In the genomic region with DNA sequence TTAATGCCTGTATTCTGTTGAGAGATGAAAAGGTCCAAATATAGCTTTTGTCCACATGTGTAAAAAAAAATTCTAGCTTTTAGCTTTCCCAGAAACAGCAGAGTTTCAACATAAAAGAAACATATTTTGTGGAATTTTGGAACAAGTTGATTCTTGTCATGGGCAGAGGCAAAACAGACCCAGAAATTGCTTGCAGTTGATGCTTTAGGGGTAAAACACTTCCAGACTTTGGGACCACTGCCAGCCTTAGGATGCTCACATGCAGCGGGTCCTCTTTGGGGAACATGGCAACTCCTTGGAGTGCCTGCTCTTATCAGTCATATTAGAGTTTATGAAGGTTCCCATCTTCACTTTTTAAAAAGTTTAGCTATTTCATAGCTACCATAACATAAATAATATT, we compare ENCODE assay signal across 28 cellular contexts. TPM values are rescaled to one million over a fixed set of nuclear protein-coding genes. Genes with fewer than 3 reads are reported as not detected.
"Had no signal": no experiment of that assay in that cellular context is flagged by ENCODE, and none has a peak within 500 bp of the region (broad histone marks: within the 10 kb centered on the region; RNA-seq: fewer than 3 reads in every experiment).

No MANE protein-coding gene starts in this region.

- H3K4me3 Mint-ChIP-seq: activated CD8-positive, alpha-beta memory T cell treated with anti-CD3 and anti-CD28 coated beads, Interleukin-2, amount 10 ng/mL, durations not matched to agents 7 days and 5 days; activated CD8-positive, alpha-beta T cell treated with anti-CD3 and anti-CD28 coated beads, Interleukin-2, amount 10 ng/mL, durations not matched to agents 7 days and 5 days; natural killer cell treated with Interleukin-12 subunit alpha and Interleukin-12 subunit beta and Interleukin-15 and Interleukin-18, amount 100 ng/mL, for 72 hours; stimulated activated naive B cell treated with anti-CD40 and anti-IgM and Interleukin-4, amounts not matched to agents 10 μg/mL and 1 μg/mL and 100 μg/mL, for 72 hours; T-helper 17 cell; WTC11 had no signal

- H3K4me1 ChIP-seq: esophagus squamous epithelium, left ventricle myocardium inferior, stomach, thyroid gland, upper lobe of left lung had no signal

- H3K27ac Mint-ChIP-seq: activated CD8-positive, alpha-beta memory T cell treated with anti-CD3 and anti-CD28 coated beads, Interleukin-2, amount 10 ng/mL, durations not matched to agents 7 days and 5 days; activated CD8-positive, alpha-beta T cell treated with anti-CD3 and anti-CD28 coated beads, Interleukin-2, amount 10 ng/mL, durations not matched to agents 7 days and 5 days; activated naive CD4-positive, alpha-beta T cell treated with anti-CD3 and anti-CD28 coated beads, Interleukin-2, amount 50 U/mL, for 72 hours; natural killer cell treated with Interleukin-12 subunit alpha and Interleukin-12 subunit beta and Interleukin-15 and Interleukin-18, amount 100 ng/mL, for 72 hours; stimulated activated naive B cell treated with anti-CD40 and anti-IgM and Interleukin-4, amounts not matched to agents 10 μg/mL and 1 μg/mL and 100 μg/mL, for 72 hours; T-helper 17 cell; WTC11 had no signal

- H3K9me3 Mint-ChIP-seq: activated naive CD4-positive, alpha-beta T cell treated with anti-CD3 and anti-CD28 coated beads, Interleukin-2, amount 50 U/mL, for 72 hours; WTC11 had no signal

- H3K4me1 Mint-ChIP-seq: activated CD8-positive, alpha-beta memory T cell treated with anti-CD3 and anti-CD28 coated beads, Interleukin-2, amount 10 ng/mL, durations not matched to agents 7 days and 5 days; T-helper 17 cell; WTC11 had no signal

- H3K36me3 ChIP-seq: esophagus squamous epithelium, left ventricle myocardium inferior, stomach, thyroid gland, upper lobe of left lung had no signal

- H3K9me3 ChIP-seq: esophagus squamous epithelium, thyroid gland, upper lobe of left lung had no signal

- DNase-seq: activated CD4-positive, alpha-beta T cell treated with anti-CD3 and anti-CD28 coated beads for 1 hour; activated CD4-positive, alpha-beta T cell treated with anti-CD3 and anti-CD28 coated beads, Interleukin-2, amount 50 U/mL, for 1 hour; activated CD8-positive, alpha-beta memory T cell treated with anti-CD3 and anti-CD28 coated beads, Interleukin-2, amount 10 ng/mL, durations not matched to agents 7 days and 5 days; activated CD8-positive, alpha-beta T cell treated with anti-CD3 and anti-CD28 coated beads, Interleukin-2, amount 10 ng/mL, durations not matched to agents 7 days and 5 days; activated naive CD4-positive, alpha-beta T cell; activated T-cell treated with anti-CD3 and anti-CD28 coated beads, Interleukin-2, amount 50 U/mL, for 48 hours; anterior cingulate cortex; dermis blood vessel endothelial cell; effector CD4-positive, alpha-beta T cell; esophagus squamous epithelium; foreskin fibroblast; head of caudate nucleus; left ventricle myocardium inferior; mesendoderm; right cardiac atrium; stimulated activated CD4-positive, alpha-beta T cell treated with anti-CD3 and anti-CD28 coated beads, Interleukin-15, amount 100 ng/mL, for 24 hours; stimulated activated CD4-positive, alpha-beta T cell treated with anti-CD3 and anti-CD28 coated beads, Interleukin-2, amount 100 ng/mL, for 24 hours; stimulated activated naive B cell treated with anti-CD40 and anti-IgM and Interleukin-4, amounts not matched to agents 10 μg/mL and 1 μg/mL and 100 μg/mL, for 72 hours; stomach; T-helper 17 cell; T1000; thyroid gland; upper lobe of left lung had no signal

- H3K36me3 Mint-ChIP-seq: activated CD8-positive, alpha-beta memory T cell treated with anti-CD3 and anti-CD28 coated beads, Interleukin-2, amount 10 ng/mL, durations not matched to agents 7 days and 5 days; activated naive CD4-positive, alpha-beta T cell treated with anti-CD3 and anti-CD28 coated beads, Interleukin-2, amount 50 U/mL, for 72 hours; natural killer cell treated with Interleukin-12 subunit alpha and Interleukin-12 subunit beta and Interleukin-15 and Interleukin-18, amount 100 ng/mL, for 72 hours; WTC11 had no signal

- H3K27ac ChIP-seq: epithelial cell of prostate, esophagus squamous epithelium, left ventricle myocardium inferior, stomach, thyroid gland, upper lobe of left lung had no signal

- H3K27me3 ChIP-seq: esophagus squamous epithelium, stomach, thyroid gland, upper lobe of left lung had no signal

- H3K4me3 ChIP-seq: esophagus squamous epithelium, left ventricle myocardium inferior, lung, stomach, thyroid gland, upper lobe of left lung had no signal

- H3K27me3 Mint-ChIP-seq: stimulated activated naive B cell treated with anti-CD40 and anti-IgM and Interleukin-4, amounts not matched to agents 10 μg/mL and 1 μg/mL and 100 μg/mL, for 72 hours; T-helper 17 cell had no signal

RNA-seq across cellular contexts. Expression of gene DCLK2, which starts 30.4 kb away (rescaled TPM):
- total RNA-seq: activated CD8-positive, alpha-beta T cell treated with anti-CD3 and anti-CD28 coated beads, Interleukin-2, amount 10 ng/mL, durations not matched to agents 7 days and 5 days; activated naive CD4-positive, alpha-beta T cell treated with anti-CD3 and anti-CD28 coated beads, Interleukin-2, amount 50 U/mL, for 72 hours; T-helper 17 cell had no signal
